Comparison of ENCODE assay signal across 19 cellular contexts in the genomic region with DNA sequence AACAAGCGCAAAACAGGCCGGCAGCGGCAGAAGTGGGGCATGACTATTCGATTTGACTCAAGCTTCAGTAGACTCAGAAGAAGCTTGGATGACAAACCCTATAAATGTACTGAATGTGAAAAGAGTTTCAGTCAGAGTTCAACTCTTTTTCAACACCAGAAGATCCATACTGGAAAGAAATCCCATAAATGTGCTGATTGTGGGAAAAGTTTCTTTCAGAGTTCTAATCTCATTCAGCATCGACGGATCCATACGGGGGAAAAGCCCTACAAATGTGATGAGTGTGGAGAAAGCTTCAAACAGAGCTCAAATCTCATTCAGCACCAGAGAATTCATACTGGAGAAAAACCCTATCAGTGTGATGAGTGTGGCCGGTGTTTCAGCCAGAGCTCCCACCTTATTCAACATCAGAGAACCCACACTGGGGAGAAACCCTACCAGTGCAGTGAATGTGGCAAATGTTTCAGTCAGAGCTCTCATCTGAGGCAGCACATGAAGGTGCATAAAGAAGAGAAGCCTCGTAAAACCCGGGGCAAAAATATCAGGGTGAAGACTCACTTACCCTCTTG. TPM values are rescaled to one million over a fixed set of nuclear protein-coding genes. Genes with fewer than 3 reads are reported as not detected.
DNase-seq lines count a peak whose midpoint lies in the region; ATAC-seq and TF ChIP-seq lines count a peak whose summit lies in the region.
"Had no signal": no experiment of that assay in that cellular context is flagged by ENCODE, and none has a peak within 500 bp of the region (broad histone marks: within the 10 kb centered on the region; RNA-seq: fewer than 3 reads in every experiment).

No MANE protein-coding gene starts in this region.

- peak overlapping the region; percentile 10 for H3K4me3 Mint-ChIP-seq in T-helper 2 cell treated with Interferon-gamma antibody and Interleukin-4, amounts not matched to agents 5 μg/mL and 100 μg/mL, for 36 hours
- peak overlapping the region; percentile 89 for H3K4me3 Mint-ChIP-seq in activated T-helper 17 cell treated with anti-CD3 and anti-CD28 coated beads, Interleukin-2, amount 50 U/mL, for 72 hours
- H3K4me3 Mint-ChIP-seq in natural killer cell, result peak overlapping the region; percentile 81
- H3K4me3 Mint-ChIP-seq: H9 had no signal

- no peak overlapping the region for H3K27ac Mint-ChIP-seq in T-helper 2 cell treated with Interferon-gamma antibody and Interleukin-4, amounts not matched to agents 5 μg/mL and 100 μg/mL, for 36 hours
- no peak overlapping the region for H3K27ac Mint-ChIP-seq in activated T-helper 17 cell treated with anti-CD3 and anti-CD28 coated beads, Interleukin-2, amount 50 U/mL, for 72 hours
- peak overlapping the region; percentile 81 to 88 for H3K27ac Mint-ChIP-seq in natural killer cell
- H3K27ac Mint-ChIP-seq: H9 had no signal

- H3K36me3 ChIP-seq in BLaER1 treated with 17β-estradiol and CSF1 and Interleukin-3, amounts not matched to agents 10 nM and 100 nM, result peaks cover 23 to 44% (median 40%) of the 10 kb centered on the region in 11 experiments

- peak overlapping the region in 8 of 10 experiments; percentile 28 to 79 (median 64); a peak in 14 of 20 replicates for H3K4me3 ChIP-seq in BLaER1 treated with 17β-estradiol and CSF1 and Interleukin-3, amounts not matched to agents 10 nM and 100 nM
- H3K4me3 ChIP-seq: PC-9 had no signal

- peak overlapping the region in 8 of 11 experiments; percentile 2 to 39 (median 28); a peak in 10 of 22 replicates for H3K4me2 ChIP-seq in BLaER1 treated with 17β-estradiol and CSF1 and Interleukin-3, amounts not matched to agents 10 nM and 100 nM
- H3K4me2 ChIP-seq: PC-9 had no signal

- no peaks in the 10 kb centered on the region for H3K27me3 ChIP-seq in BLaER1 treated with 17β-estradiol and CSF1 and Interleukin-3, amounts not matched to agents 10 nM and 100 nM

- peaks cover 42% of the 10 kb centered on the region for H3K36me3 Mint-ChIP-seq in T-helper 2 cell treated with Interferon-gamma antibody and Interleukin-4, amounts not matched to agents 5 μg/mL and 100 μg/mL, for 36 hours (ENCODE audit: low read depth)
- peaks cover 39% of the 10 kb centered on the region for H3K36me3 Mint-ChIP-seq in activated T-helper 17 cell treated with anti-CD3 and anti-CD28 coated beads, Interleukin-2, amount 50 U/mL, for 72 hours (ENCODE audit: low read depth)
- H3K36me3 Mint-ChIP-seq in natural killer cell, result peaks cover 20% of the 10 kb centered on the region

- peaks cover 33% of the 10 kb centered on the region for H3K4me1 Mint-ChIP-seq in T-helper 2 cell treated with Interferon-gamma antibody and Interleukin-4, amounts not matched to agents 5 μg/mL and 100 μg/mL, for 36 hours (ENCODE audit: low read depth)
- peaks cover 14% of the 10 kb centered on the region for H3K4me1 Mint-ChIP-seq in activated T-helper 17 cell treated with anti-CD3 and anti-CD28 coated beads, Interleukin-2, amount 50 U/mL, for 72 hours
- peaks cover 54 to 59% of the 10 kb centered on the region in 2 donors for H3K4me1 Mint-ChIP-seq in natural killer cell

- peaks cover 27 to 59% (median 51%) of the 10 kb centered on the region in 10 experiments for H3K4me1 ChIP-seq in BLaER1 treated with 17β-estradiol and CSF1 and Interleukin-3, amounts not matched to agents 10 nM and 100 nM

- no peak for DNase-seq in T-helper 2 cell treated with Interferon-gamma antibody and Interleukin-4, amounts not matched to agents 5 μg/mL and 100 μg/mL, for 36 hours (ENCODE audit: low spot score)
- DNase-seq in T-helper 2 cell (no peak), natural killer cell (no peak), NCI-H510A treated with DMSO at 0.1 percent for 48 hours (lab: John Stamatoyannopoulos, UW) (no peak)
- DNase-seq in stimulated activated naive CD4-positive, alpha-beta T cell treated with Interleukin-2 at 50 U/mL for 16 hours (lab: John Stamatoyannopoulos, UW), result no peak
- DNase-seq: COR-L47, H9, KG1, MM.1S, NCI-H1105 treated with DMSO at 0.1 percent for 48 hours, NCI-H187, NCI-H446, NCI-H748 treated with DMSO at 0.1 percent for 48 hours had no signal

- H3K27me3 Mint-ChIP-seq in T-helper 2 cell treated with Interferon-gamma antibody and Interleukin-4, amounts not matched to agents 5 μg/mL and 100 μg/mL, for 36 hours (ENCODE audit: low read depth), result peaks cover 3% of the 10 kb centered on the region
- H3K27me3 Mint-ChIP-seq in activated T-helper 17 cell treated with anti-CD3 and anti-CD28 coated beads, Interleukin-2, amount 50 U/mL, for 72 hours, result no peaks in the 10 kb centered on the region
- no peaks in the 10 kb centered on the region for H3K27me3 Mint-ChIP-seq in natural killer cell (ENCODE audit: low read depth in 2 of 2)

- intact Hi-C loops in natural killer cell (cut with micrococcal nuclease), result loop anchor here (5.0 to 10.0 kb wide), 4 partner anchors 74 to 581 kb away; no protein-coding TSS in a partner anchor

- H3K9me3 Mint-ChIP-seq in T-helper 2 cell treated with Interferon-gamma antibody and Interleukin-4, amounts not matched to agents 5 μg/mL and 100 μg/mL, for 36 hours, result peaks cover 21% of the 10 kb centered on the region
- H3K9me3 Mint-ChIP-seq in activated T-helper 17 cell treated with anti-CD3 and anti-CD28 coated beads, Interleukin-2, amount 50 U/mL, for 72 hours, result peaks cover 7% of the 10 kb centered on the region
- no peaks in the 10 kb centered on the region for H3K9me3 Mint-ChIP-seq in natural killer cell

- peaks cover 0 to 32% (median 17%) of the 10 kb centered on the region in 11 experiments; a peak in 12 of 22 replicates for H4K20me1 ChIP-seq in BLaER1 treated with 17β-estradiol and CSF1 and Interleukin-3, amounts not matched to agents 10 nM and 100 nM

- peaks cover 26 to 42% (median 36%) of the 10 kb centered on the region in 11 experiments for H3K9me3 ChIP-seq in BLaER1 treated with 17β-estradiol and CSF1 and Interleukin-3, amounts not matched to agents 10 nM and 100 nM (replicated peaks in 1 of 11)

- no peak for TF ChIP-seq CTCF in natural killer cell (IDR thresholded peaks at IDR 0.05)

- no peak for ATAC-seq in activated T-helper 17 cell treated with anti-CD3 and anti-CD28 coated beads, Interleukin-2, amount 50 U/mL, for 72 hours (replicated peaks)
- ATAC-seq in natural killer cell, result no peak
- no peak for ATAC-seq in HG02840 (IDR thresholded peaks at IDR 0.05; ENCODE audit: low FRiP score, unreplicated experiment)

- no peak overlapping the region for H3K9ac ChIP-seq in BLaER1 treated with 17β-estradiol and CSF1 and Interleukin-3, amounts not matched to agents 10 nM and 100 nM

- no peak overlapping the region; a peak in 1 of 22 replicates for H3K27ac ChIP-seq in BLaER1 treated with 17β-estradiol and CSF1 and Interleukin-3, amounts not matched to agents 10 nM and 100 nM
- H3K27ac ChIP-seq: 22Rv1, C4-2B, PC-9 had no signal

RNA-seq across cellular contexts. Expression of a gene that starts 2.8 kb away (rescaled TPM):
- 10 to 100 TPM in 1 of 2 donors, 1 to 10 TPM in 1; 7.3 to 12.6 TPM for total RNA-seq in activated T-helper 17 cell treated with anti-CD3 and anti-CD28 coated beads, Interleukin-2, amount 50 U/mL, for 72 hours
- total RNA-seq in natural killer cell, result 10 to 100 TPM; 24.2 to 31.8 (median 25.0) TPM

RNA-seq across cellular contexts. Expression of a gene that starts 24.9 kb away (rescaled TPM):
- total RNA-seq in activated T-helper 17 cell treated with anti-CD3 and anti-CD28 coated beads, Interleukin-2, amount 50 U/mL, for 72 hours, result 1 to 10 TPM in 1 of 2 donors, under 1 TPM in 1; 0.73 to 2.0 TPM
- total RNA-seq in natural killer cell, result not detected

RNA-seq across cellular contexts. Expression of a gene that starts 43.9 kb away (rescaled TPM):
- total RNA-seq in activated T-helper 17 cell treated with anti-CD3 and anti-CD28 coated beads, Interleukin-2, amount 50 U/mL, for 72 hours, result 1 to 10 TPM; 1.7 to 4.4 TPM
- 100 to 1,000 TPM in 2 of 3 donors, 10 to 100 TPM in 1; 99.8 to 116 (median 104) TPM for total RNA-seq in natural killer cell

Comparison
In these comparisons a context has a peak if more than half of its experiments do, and no peak if none do; other contexts are left out.
1. H3K27ac Mint-ChIP-seq: peak in natural killer cell (2 of 2); none in T-helper 2 cell treated with Interferon-gamma antibody and Interleukin-4, amounts not matched to agents 5 μg/mL and 100 μg/mL, for 36 hours (single experiment) and activated T-helper 17 cell treated with anti-CD3 and anti-CD28 coated beads, Interleukin-2, amount 50 U/mL, for 72 hours (single experiment).
2. H3K4me3 Mint-ChIP-seq: peak in every context shown above with its lines; median percentile 89 in activated T-helper 17 cell treated with anti-CD3 and anti-CD28 coated beads, Interleukin-2, amount 50 U/mL, for 72 hours; 81 in natural killer cell; 10 in T-helper 2 cell treated with Interferon-gamma antibody and Interleukin-4, amounts not matched to agents 5 μg/mL and 100 μg/mL, for 36 hours.
3. RNA of a gene that starts 43.9 kb away (total RNA-seq): 99.8 to 116 TPM in natural killer cell; 1.7 to 4.4 TPM in activated T-helper 17 cell treated with anti-CD3 and anti-CD28 coated beads, Interleukin-2, amount 50 U/mL, for 72 hours; every median in the first group is over 10 times any median in the second.